8 cellular contexts compared by ENCODE assay signal in the genomic region with DNA sequence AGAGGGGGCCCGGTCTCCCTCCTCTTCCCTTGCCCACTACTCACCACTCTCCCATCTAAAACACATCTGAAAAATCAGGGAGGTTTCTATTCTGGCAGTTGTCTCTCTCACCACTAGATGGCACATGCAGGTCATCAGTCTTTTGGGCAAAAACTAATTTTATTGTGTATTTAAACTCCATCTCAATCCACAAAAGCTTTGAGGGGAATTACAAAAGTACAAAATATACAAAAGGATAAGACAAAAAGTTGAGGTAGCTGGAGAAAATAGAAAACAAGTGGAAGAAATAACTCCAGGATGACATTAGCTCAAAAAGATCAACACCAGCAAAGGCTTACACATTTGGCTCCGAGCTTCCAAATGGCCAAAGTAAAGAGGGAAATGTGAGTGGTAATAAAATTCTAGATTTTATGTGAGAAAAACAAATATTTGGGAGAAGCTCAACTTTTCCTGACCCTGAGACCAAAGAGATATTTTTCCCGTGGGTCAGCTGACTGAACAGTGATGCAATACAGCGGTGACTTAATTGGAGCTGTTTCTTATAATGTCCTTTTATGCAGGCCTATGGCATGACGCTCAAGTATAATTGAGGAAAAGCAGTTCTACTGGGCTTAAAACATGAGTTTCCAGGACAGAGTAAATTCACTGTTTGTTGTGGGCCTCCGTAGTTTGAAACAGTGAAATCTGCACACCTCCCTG.
A peak's percentile ranks its signal among the peaks of the same experiment; 100 is the strongest.
DNase-seq lines count a peak whose midpoint lies in the region; ATAC-seq and TF ChIP-seq lines count a peak whose summit lies in the region.

No MANE protein-coding gene starts in this region.

- no peak for ATAC-seq in heart right ventricle
- no peak for ATAC-seq in stimulated activated memory B cell treated with anti-CD40 and anti-IgM and Interleukin-4, amounts not matched to agents 10 μg/mL and 1 μg/mL and 100 μg/mL, for 72 hours
- no peak for ATAC-seq in left colon

- peaks cover 0 to 16% (median 6%) of the 10 kb centered on the region in 9 donors for H3K4me1 ChIP-seq in heart right ventricle

- H3K9me3 Mint-ChIP-seq in stimulated activated memory B cell treated with anti-CD40 and anti-IgM and Interleukin-4, amounts not matched to agents 10 μg/mL and 1 μg/mL and 100 μg/mL, for 72 hours: no peaks in the 10 kb centered on the region

- no peaks in the 10 kb centered on the region for H3K36me3 ChIP-seq in heart right ventricle

- intact Hi-C loops in heart right ventricle (cut with DNase I) (loop anchor here in 3 of 10 donors (10.0 kb wide), 5 partner anchors 173 to 283 kb away; no protein-coding TSS in a partner anchor), cardiac septum (cut with DNase I) (loop anchor here (10.0 kb wide), 3 partner anchors 173 to 553 kb away; a partner anchor contains a TSS), left colon (cut with DNase I, micrococcal nuclease) (no loop called here)

- peak overlapping the region; percentile 9 for H3K27ac Mint-ChIP-seq in stimulated activated memory B cell treated with anti-CD40 and anti-IgM and Interleukin-4, amounts not matched to agents 10 μg/mL and 1 μg/mL and 100 μg/mL, for 72 hours

- no peaks in the 10 kb centered on the region for H3K36me3 Mint-ChIP-seq in stimulated activated memory B cell treated with anti-CD40 and anti-IgM and Interleukin-4, amounts not matched to agents 10 μg/mL and 1 μg/mL and 100 μg/mL, for 72 hours

- WGBS in heart right ventricle, 2 donors: 75 to 78% methylated on average over 6 of the region's 6 CpGs

- no peak overlapping the region for H3K27ac ChIP-seq in heart right ventricle

- no peaks in the 10 kb centered on the region for H3K9me3 ChIP-seq in heart right ventricle

- peaks cover 0 to 5% (median 0%) of the 10 kb centered on the region in 7 donors for H3K27me3 ChIP-seq in heart right ventricle

- peaks cover 19% of the 10 kb centered on the region for H3K4me1 Mint-ChIP-seq in stimulated activated memory B cell treated with anti-CD40 and anti-IgM and Interleukin-4, amounts not matched to agents 10 μg/mL and 1 μg/mL and 100 μg/mL, for 72 hours

- H3K4me3 ChIP-seq in heart right ventricle (no peak overlapping the region), fibroblast of villous mesenchyme (ENCODE audit: low read depth, low read length) (no peak overlapping the region)

- DNase-seq in heart right ventricle (no peak), cardiac septum (ENCODE audit: low spot score) (no peak), NCI-H1092 treated with DMSO at 0.1 percent for 48 hours (lab: John Stamatoyannopoulos, UW) (peak; percentile 70), SW480 (ENCODE audit: low spot score) (peak; percentile 48), fibroblast of villous mesenchyme (ENCODE audit: low read depth) (peak; percentile 33), left colon (no peak)
- DNase-seq in stimulated activated naive CD4-positive, alpha-beta T cell treated with Interleukin-2 at 50 U/mL for 16 hours (lab: John Stamatoyannopoulos, UW): no peak

- peaks cover 9% of the 10 kb centered on the region for H3K27me3 Mint-ChIP-seq in stimulated activated memory B cell treated with anti-CD40 and anti-IgM and Interleukin-4, amounts not matched to agents 10 μg/mL and 1 μg/mL and 100 μg/mL, for 72 hours

- peak; percentile 44 to 81 (median 73) for TF ChIP-seq CTCF in heart right ventricle (IDR thresholded peaks at IDR 0.05)
- peak; percentile 93 for TF ChIP-seq CTCF in fibroblast of villous mesenchyme (IDR thresholded peaks at IDR 0.05; ENCODE audit: insufficient read depth, low read depth, low read length)

- H3K4me3 Mint-ChIP-seq in stimulated activated memory B cell treated with anti-CD40 and anti-IgM and Interleukin-4, amounts not matched to agents 10 μg/mL and 1 μg/mL and 100 μg/mL, for 72 hours: no peak overlapping the region

Comparison
In these comparisons a context has a peak if more than half of its experiments do, and no peak if none do; other contexts are left out.
1. DNase-seq: peak in NCI-H1092 treated with DMSO at 0.1 percent for 48 hours (single experiment), SW480 (single experiment) and fibroblast of villous mesenchyme (single experiment); none in heart right ventricle (0 of 2), cardiac septum (single experiment), stimulated activated naive CD4-positive, alpha-beta T cell treated with Interleukin-2 at 50 U/mL for 16 hours (single experiment) and left colon (0 of 2).